17 cellular contexts compared by ENCODE assay signal in genomic region chr16:85111184-85111583, GRCh38. TPM values are rescaled to one million over a fixed set of nuclear protein-coding genes. Genes with fewer than 3 reads are reported as not detected.
DNase-seq lines count a peak whose midpoint lies in the region; ATAC-seq and TF ChIP-seq lines count a peak whose summit lies in the region.
"Had no signal": no experiment of that assay in that cellular context is flagged by ENCODE, and none has a peak within 500 bp of the region (broad histone marks: within the 10 kb centered on the region; RNA-seq: fewer than 3 reads in every experiment).

No MANE protein-coding gene starts in this region.

- no peak for TF ChIP-seq POLR2A in breast epithelium (IDR thresholded peaks at IDR 0.05)

- H3F3A ChIP-seq in neural progenitor cell (ENCODE audit: low read depth) = peaks cover 12% of the 10 kb centered on the region

- H3K27ac Mint-ChIP-seq in MCF 10A (ENCODE audit: low read depth, unreplicated experiment) (peak overlapping the region; percentile 47), WTC11 (0 out of 2 replicates have a peak overlapping the region, but pooled peaks have one; percentile 49), neural progenitor cell (peak overlapping the region; percentile 85)
- peak overlapping the region; percentile 69 for H3K27ac Mint-ChIP-seq in stimulated activated effector memory CD8-positive, alpha-beta T cell treated with anti-CD3 and anti-CD28 coated beads, Interleukin-12 subunit alpha, Interleukin-12 subunit beta, amount 100 ng/mL, for 72 hours
- H3K27ac Mint-ChIP-seq: CD8-positive, alpha-beta T cell; GM23338 had no signal

- H3K4me3 Mint-ChIP-seq in MCF 10A (ENCODE audit: unreplicated experiment) = no peak overlapping the region
- H3K4me3 Mint-ChIP-seq in WTC11 = no peak overlapping the region
- H3K4me3 Mint-ChIP-seq in neural progenitor cell = no peak overlapping the region
- no peak overlapping the region for H3K4me3 Mint-ChIP-seq in stimulated activated effector memory CD8-positive, alpha-beta T cell treated with anti-CD3 and anti-CD28 coated beads, Interleukin-12 subunit alpha, Interleukin-12 subunit beta, amount 100 ng/mL, for 72 hours
- H3K4me3 Mint-ChIP-seq: CD8-positive, alpha-beta T cell; GM23338 had no signal

- no TSS peak for BruUV-seq in MCF 10A (replicated peaks; lab: Mats Ljungman, UMichigan)

- no peaks in the 10 kb centered on the region for H4K20me1 ChIP-seq in neural progenitor cell (ENCODE audit: low read depth)
- H4K20me1 ChIP-seq: BLaER1 treated with 17β-estradiol and CSF1 and Interleukin-3, amounts not matched to agents 10 nM and 100 nM had no signal

- H3K27ac ChIP-seq in breast epithelium = no peak overlapping the region
- no peak overlapping the region for H3K27ac ChIP-seq in neural progenitor cell
- H3K27ac ChIP-seq: BLaER1 treated with 17β-estradiol and CSF1 and Interleukin-3, amounts not matched to agents 10 nM and 100 nM had no signal

- H3K27me3 ChIP-seq in breast epithelium (no peaks in the 10 kb centered on the region), neural progenitor cell (no peaks in the 10 kb centered on the region), BE2C (no peaks in the 10 kb centered on the region)
- H3K27me3 ChIP-seq: BLaER1 treated with 17β-estradiol and CSF1 and Interleukin-3, amounts not matched to agents 10 nM and 100 nM had no signal

- no peak overlapping the region for H3K9ac ChIP-seq in neural progenitor cell
- H3K9ac ChIP-seq: BLaER1 treated with 17β-estradiol and CSF1 and Interleukin-3, amounts not matched to agents 10 nM and 100 nM had no signal

- H3K4me2 ChIP-seq in neural progenitor cell = no peak overlapping the region
- H3K4me2 ChIP-seq: GM23338 had no signal

- no peak overlapping the region for H3K4me3 ChIP-seq in breast epithelium
- no peak overlapping the region for H3K4me3 ChIP-seq in neural progenitor cell
- no peak overlapping the region for H3K4me3 ChIP-seq in BE2C (ENCODE audit: low read depth, low read length)
- H3K4me3 ChIP-seq: BLaER1 treated with 17β-estradiol and CSF1 and Interleukin-3, amounts not matched to agents 10 nM and 100 nM; GM23338 had no signal

- intact Hi-C loops in MCF 10A (cut with micrococcal nuclease) = loop anchor here (10.0 kb wide), 1 partner anchor 134 kb away; no protein-coding TSS in a partner anchor
- intact Hi-C loops in breast epithelium (cut with DNase I; ENCODE audit: low total_unique reads) = loop anchor here (10.0 kb wide), 1 partner anchor 134 kb away; no protein-coding TSS in a partner anchor

- H3K4me1 ChIP-seq in breast epithelium (no peaks in the 10 kb centered on the region), neural progenitor cell (peaks cover 14% of the 10 kb centered on the region), BE2C (peaks cover 6% of the 10 kb centered on the region)

- ATAC-seq in WTC11 = no peak
- no peak for ATAC-seq in stimulated activated effector memory CD8-positive, alpha-beta T cell treated with anti-CD3 and anti-CD28 coated beads, Interleukin-12 subunit alpha, Interleukin-12 subunit beta, amount 100 ng/mL, for 72 hours
- ATAC-seq in stimulated activated naive CD8-positive, alpha-beta T cell treated with anti-CD3 and anti-CD28 coated beads, Interleukin-15, Interleukin-2, amounts not matched to agents 100 U/mL and 50 U/mL, for 24 hours = no peak
- ATAC-seq: CD8-positive, alpha-beta T cell; GM23338; HCT116 had no signal

- H3K4me1 Mint-ChIP-seq in MCF 10A (ENCODE audit: insufficient read depth, unreplicated experiment) (peaks cover 6% of the 10 kb centered on the region), WTC11 (peaks cover 10% of the 10 kb centered on the region), neural progenitor cell (peaks cover 38% of the 10 kb centered on the region)
- H3K4me1 Mint-ChIP-seq in stimulated activated effector memory CD8-positive, alpha-beta T cell treated with anti-CD3 and anti-CD28 coated beads, Interleukin-12 subunit alpha, Interleukin-12 subunit beta, amount 100 ng/mL, for 72 hours = peaks cover 12% of the 10 kb centered on the region

- H3K27me3 Mint-ChIP-seq in MCF 10A (ENCODE audit: insufficient read depth, unreplicated experiment) (no peaks in the 10 kb centered on the region), WTC11 (ENCODE audit: low read depth) (no peaks in the 10 kb centered on the region), neural progenitor cell (ENCODE audit: insufficient read depth, low read depth) (peaks cover 20% of the 10 kb centered on the region)

- no peaks in the 10 kb centered on the region for H3K36me3 ChIP-seq in breast epithelium
- H3K36me3 ChIP-seq in neural progenitor cell = no peaks in the 10 kb centered on the region
- no peaks in the 10 kb centered on the region for H3K36me3 ChIP-seq in BE2C
- H3K36me3 ChIP-seq: BLaER1 treated with 17β-estradiol and CSF1 and Interleukin-3, amounts not matched to agents 10 nM and 100 nM had no signal

- no peaks in the 10 kb centered on the region for H3K79me2 ChIP-seq in neural progenitor cell (ENCODE audit: low read depth)

- POLR2A ChIA-PET in MCF 10A (lab: Yijun Ruan, JAX) = no interaction called here
- POLR2A ChIA-PET in WTC11 (lab: Charles Lee) = no interaction called here

- H3K9me3 ChIP-seq in breast epithelium = no peaks in the 10 kb centered on the region
- no peaks in the 10 kb centered on the region for H3K9me3 ChIP-seq in neural progenitor cell (ENCODE audit: low read depth)
- no peaks in the 10 kb centered on the region for H3K9me3 ChIP-seq in BE2C
- H3K9me3 ChIP-seq: BLaER1 treated with 17β-estradiol and CSF1 and Interleukin-3, amounts not matched to agents 10 nM and 100 nM had no signal

- CTCF ChIA-PET in MCF 10A (lab: Yijun Ruan, JAX) (interaction anchor here (0.7 kb wide), 1 partner anchor 20 kb away, joined by 3 read pairs; no protein-coding TSS in a partner anchor), WTC11 (lab: Charles Lee) (no interaction called here)

- no peaks in the 10 kb centered on the region for H3K9me3 Mint-ChIP-seq in MCF 10A (ENCODE audit: unreplicated experiment)
- no peaks in the 10 kb centered on the region for H3K9me3 Mint-ChIP-seq in WTC11
- no peaks in the 10 kb centered on the region for H3K9me3 Mint-ChIP-seq in neural progenitor cell
- H3K9me3 Mint-ChIP-seq in stimulated activated effector memory CD8-positive, alpha-beta T cell treated with anti-CD3 and anti-CD28 coated beads, Interleukin-12 subunit alpha, Interleukin-12 subunit beta, amount 100 ng/mL, for 72 hours = no peaks in the 10 kb centered on the region
- H3K9me3 Mint-ChIP-seq: CD8-positive, alpha-beta T cell; GM23338 had no signal

- H3K36me3 Mint-ChIP-seq in MCF 10A (ENCODE audit: insufficient read depth, unreplicated experiment) = no peaks in the 10 kb centered on the region
- H3K36me3 Mint-ChIP-seq in WTC11 = no peaks in the 10 kb centered on the region
- no peaks in the 10 kb centered on the region for H3K36me3 Mint-ChIP-seq in neural progenitor cell
- H3K36me3 Mint-ChIP-seq in stimulated activated effector memory CD8-positive, alpha-beta T cell treated with anti-CD3 and anti-CD28 coated beads, Interleukin-12 subunit alpha, Interleukin-12 subunit beta, amount 100 ng/mL, for 72 hours = no peaks in the 10 kb centered on the region
- H3K36me3 Mint-ChIP-seq: CD8-positive, alpha-beta T cell had no signal

- TF ChIP-seq CTCF in MCF 10A (IDR thresholded peaks at IDR 0.05; ENCODE audit: unreplicated experiment) (no peak), breast epithelium (IDR thresholded peaks at IDR 0.05) (no peak), WTC11 (IDR thresholded peaks at IDR 0.05) (no peak), neural progenitor cell (IDR thresholded peaks at IDR 0.05) (no peak), BE2C (IDR thresholded peaks at IDR 0.05; ENCODE audit: low read depth, low read length) (no peak)

- DNase-seq in MCF 10A (ENCODE audit: unreplicated experiment) = no peak
- no peak for DNase-seq in breast epithelium (ENCODE audit: low spot score in 2 of 2)
- no peak for DNase-seq in WTC11 (ENCODE audit: low spot score)
- no peak for DNase-seq in neural progenitor cell (ENCODE audit: low spot score)
- DNase-seq in stimulated activated effector memory CD8-positive, alpha-beta T cell treated with anti-CD3 and anti-CD28 coated beads, Interleukin-12 subunit alpha, Interleukin-12 subunit beta, amount 100 ng/mL, for 72 hours (ENCODE audit: low spot score in 2 of 2) = no peak
- no peak for DNase-seq in BE2C
- no peak for DNase-seq in stimulated activated naive CD8-positive, alpha-beta T cell treated with anti-CD3 and anti-CD28 coated beads, Interleukin-15, Interleukin-2, amounts not matched to agents 100 U/mL and 50 U/mL, for 24 hours
- DNase-seq: 8988T; Calu3; CD8-positive, alpha-beta T cell; DMS79 treated with DMSO at 0.1 percent for 48 hours; GF-D8; H7 had no signal

- H2AFZ ChIP-seq in neural progenitor cell (replicated peaks) = no peak overlapping the region
- H2AFZ ChIP-seq: GM23338 had no signal

TF ChIP-seq in WTC11, 78 proteins besides CTCF, POLR2A, EP300 and RAD21 (continues in another document):
- no peak for TF ChIP-seq CDX4 (CRISPR knock-in tag; IDR thresholded peaks at IDR 0.05; ENCODE audit: borderline replicate concordance)
- TF ChIP-seq RORB (CRISPR knock-in tag; IDR thresholded peaks at IDR 0.05) = no peak
- TF ChIP-seq USF1 (CRISPR knock-in tag; IDR thresholded peaks at IDR 0.05) = no peak
- no peak for TF ChIP-seq TCF7 (CRISPR knock-in tag; IDR thresholded peaks at IDR 0.05; ENCODE audit: low read depth)
- no peak for TF ChIP-seq ZNF219 (CRISPR knock-in tag; IDR thresholded peaks at IDR 0.05; ENCODE audit: borderline replicate concordance)

RNA-seq across cellular contexts. Expression of gene CIBAR2, which starts 1.1 kb away (rescaled TPM):
- total RNA-seq in MCF 10A (2022) (not detected in 2 replicates), breast epithelium (not detected), WTC11 (2021) (not detected in 3 replicates), neural progenitor cell (ENCODE audit: low replicate concordance) (0.43 TPM in 1 of 2 replicates, not detected in the other)
- polyA plus RNA-seq in BE2C (2012; ENCODE audit: insufficient read depth, insufficient read length, low read depth) = not detected
- total RNA-seq: A673; Calu3; CD8-positive, alpha-beta T cell; GM23338; H7 had no signal
- polyA plus RNA-seq: GM23338 had no signal
